8 cellular contexts compared by ENCODE assay signal in genomic region chr20:44209691-44210421, GRCh38. TPM values are rescaled to one million over a fixed set of nuclear protein-coding genes. Genes with fewer than 3 reads are reported as not detected.
DNase-seq lines count a peak whose midpoint lies in the region; ATAC-seq and TF ChIP-seq lines count a peak whose summit lies in the region.

No MANE protein-coding gene starts in this region.

- TSS peak; percentile 42 for BruUV-seq in A673 (replicated peaks; lab: Mats Ljungman, UMichigan)

- H3K4me1 Mint-ChIP-seq in central memory CD8-positive, alpha-beta T cell, result peaks cover 49% of the 10 kb centered on the region

- POLR2A ChIA-PET in A673 (lab: Charles Lee; ENCODE audit: low non-redundant PET), result no interaction called here

- H3K27me3 Mint-ChIP-seq in central memory CD8-positive, alpha-beta T cell, result no peaks in the 10 kb centered on the region

- H3K9me2 ChIP-seq in OCI-LY1 (ENCODE audit: low read depth, low read length), result no peaks in the 10 kb centered on the region

- H4K20me1 ChIP-seq in OCI-LY1 (ENCODE audit: insufficient read depth, low read length), result 0 out of 2 replicates have a peak, but pooled peaks cover 3% of the 10 kb centered on the region

- H3K4me2 ChIP-seq in OCI-LY1 (ENCODE audit: low read length), result peak overlapping the region; percentile 81

- no peak for TF ChIP-seq POLR2A in right lobe of liver (IDR thresholded peaks at IDR 0.05)

- ATAC-seq in GM18867 (IDR thresholded peaks at IDR 0.05; ENCODE audit: unreplicated experiment) (peak; percentile 5), right lobe of liver (peak; percentile 1 to 2 (median 2))
- no peak for ATAC-seq in central memory CD8-positive, alpha-beta T cell (replicated peaks; ENCODE audit: extremely low read depth, poor library complexity, severe bottlenecking)

- no peak for TF ChIP-seq CTCF in A673 (conservative IDR thresholded peaks at IDR 0.05; ENCODE audit: low read depth, low read length)
- no peak for TF ChIP-seq CTCF in OCI-LY1 (IDR thresholded peaks at IDR 0.05; ENCODE audit: low read length)
- TF ChIP-seq CTCF in right lobe of liver (IDR thresholded peaks at IDR 0.05), result no peak

- peaks cover 30% of the 10 kb centered on the region for H3K36me3 Mint-ChIP-seq in central memory CD8-positive, alpha-beta T cell (ENCODE audit: insufficient read depth)

- intact Hi-C loops in A673 (cut with micrococcal nuclease; ENCODE audit: unreplicated experiment) (loop anchor here (10.0 kb wide), 1 partner anchor 525 kb away; no protein-coding TSS in a partner anchor), right lobe of liver (cut with DNase I) (loop anchor here in 1 of 2 donors (10.0 kb wide), 1 partner anchor 275 kb away; no protein-coding TSS in a partner anchor)

- peak overlapping the region; percentile 96 for H3K4me3 Mint-ChIP-seq in central memory CD8-positive, alpha-beta T cell

- under 1% methylated on average over 32 of the region's 32 CpGs for WGBS in right lobe of liver (ENCODE audit: insufficient coverage, low coverage, low lambda C conversion rate, missing lambda C conversion rate)
- WGBS in thymus, result 1% methylated on average over 32 of the region's 32 CpGs

- H3K9ac ChIP-seq in OCI-LY1 (ENCODE audit: low read length), result peak overlapping the region; percentile 85

- DNase-seq in A673 (ENCODE audit: low spot score), result peak; percentile 27
- DNase-seq in central memory CD8-positive, alpha-beta T cell (ENCODE audit: low spot score in 2 of 2), result no peak
- DNase-seq in right lobe of liver, result no peak
- no peak for DNase-seq in effector CD4-positive, alpha-beta T cell
- no peak for DNase-seq in GDM1 (lab: John Stamatoyannopoulos, UW)

- peak overlapping the region; percentile 100 for H3K27ac Mint-ChIP-seq in central memory CD8-positive, alpha-beta T cell (ENCODE audit: low read depth)

- no peaks in the 10 kb centered on the region for H3K9me3 Mint-ChIP-seq in central memory CD8-positive, alpha-beta T cell

- H3K9me3 ChIP-seq in A673 (ENCODE audit: low read depth, low read length, poor library complexity, severe bottlenecking) (no peaks in the 10 kb centered on the region), OCI-LY1 (ENCODE audit: low read length) (no peaks in the 10 kb centered on the region), right lobe of liver (no peaks in the 10 kb centered on the region), thymus (ENCODE audit: control insufficient read depth) (no peaks in the 10 kb centered on the region)

- CTCF ChIA-PET in A673 (lab: Charles Lee), result interaction anchor here (0.8 kb wide), 1 partner anchor 20 kb away, joined by 3 read pairs; no protein-coding TSS in a partner anchor

- H3K27me3 ChIP-seq in A673 (replicated peaks; ENCODE audit: insufficient read depth, low read depth, low read length, poor library complexity), result no peaks in the 10 kb centered on the region
- no peaks in the 10 kb centered on the region for H3K27me3 ChIP-seq in OCI-LY1 (ENCODE audit: insufficient read depth, low read length)
- H3K27me3 ChIP-seq in right lobe of liver, result no peaks in the 10 kb centered on the region
- no peaks in the 10 kb centered on the region for H3K27me3 ChIP-seq in thymus (ENCODE audit: control insufficient read depth, insufficient read depth)

- H3K27ac ChIP-seq in A673 (ENCODE audit: low read depth, low read length, poor library complexity, severe bottlenecking), result peak overlapping the region; percentile 94
- H3K27ac ChIP-seq in OCI-LY1 (ENCODE audit: low read depth, low read length, poor library complexity, severe bottlenecking), result peak overlapping the region; percentile 25
- H3K27ac ChIP-seq in right lobe of liver, result peak overlapping the region; percentile 94 to 97 (median 96)
- peak overlapping the region; percentile 91 for H3K27ac ChIP-seq in thymus (ENCODE audit: low read depth)

- H3K4me1 ChIP-seq in A673 (ENCODE audit: insufficient read depth, low read length, poor library complexity, severe bottlenecking) (peaks cover 20% of the 10 kb centered on the region), OCI-LY1 (ENCODE audit: insufficient read depth, low read length, severe bottlenecking) (peaks cover 39% of the 10 kb centered on the region), right lobe of liver (peaks cover 0 to 47% (median 9%) of the 10 kb centered on the region in 4 donors), thymus (ENCODE audit: control insufficient read depth, insufficient read depth, low read length) (peaks cover 15% of the 10 kb centered on the region)

- H3K79me2 ChIP-seq in OCI-LY1 (ENCODE audit: insufficient read depth, low read length), result peaks cover 32% of the 10 kb centered on the region

- peaks cover 14% of the 10 kb centered on the region for H3K36me3 ChIP-seq in A673 (ENCODE audit: insufficient read depth, low read length, poor library complexity, severe bottlenecking)
- peaks cover 11% of the 10 kb centered on the region; the same call in 1 of the 2 replicates for H3K36me3 ChIP-seq in OCI-LY1 (ENCODE audit: insufficient read depth, low read length)
- peaks cover 0 to 7% (median 0%) of the 10 kb centered on the region in 4 donors for H3K36me3 ChIP-seq in right lobe of liver
- H3K36me3 ChIP-seq in thymus (ENCODE audit: control insufficient read depth, insufficient read depth), result peaks cover 11% of the 10 kb centered on the region

- H3F3A ChIP-seq in OCI-LY1 (ENCODE audit: insufficient read depth, low read length), result no peaks in the 10 kb centered on the region

- H3K4me3 ChIP-seq in A673 (ENCODE audit: low read depth, low read length, poor library complexity, severe bottlenecking) (peak overlapping the region; percentile 95), OCI-LY1 (ENCODE audit: low read depth, low read length, poor library complexity, severe bottlenecking) (peak overlapping the region; percentile 84), right lobe of liver (peak overlapping the region; percentile 76 to 94 (median 89)), thymus (ENCODE audit: low read length) (peak overlapping the region; percentile 73)

- H2AFZ ChIP-seq in OCI-LY1 (ENCODE audit: low read length), result no peak overlapping the region

RNA-seq across cellular contexts. Expression of gene OSER1, which starts 0.7 kb away (rescaled TPM):
- 40.7 and 50.5 TPM in 2 replicates for total RNA-seq in A673 (2021)
- total RNA-seq in right lobe of liver, result 10 to 100 TPM; 13.0 to 20.4 (median 17.3) TPM
- 56.7 TPM for polyA plus RNA-seq in thymus

RNA-seq across cellular contexts. Expression of gene JPH2, which starts 22.9 kb away (rescaled TPM):
- total RNA-seq in A673 (2021), result 1.0 and 1.1 TPM in 2 replicates
- total RNA-seq in right lobe of liver, result under 1 TPM in 5 of 6 experiments, not detected in 1; 0.09 to 0.31 (median 0.10) TPM
- polyA plus RNA-seq in thymus, result 2.0 TPM

RNA-seq across cellular contexts. Expression of gene GDAP1L1, which starts 37.3 kb away (rescaled TPM):
- total RNA-seq in A673 (2021) (0.54 and 0.68 TPM in 2 replicates), right lobe of liver (not detected)
- polyA plus RNA-seq in thymus, result 0.09 TPM

Comparison
In these comparisons a context has a peak if more than half of its experiments do, and no peak if none do; other contexts are left out.
1. H3K27ac ChIP-seq: peak in every context shown above with its lines; median percentile 96 in right lobe of liver; 94 in A673; 91 in thymus; 25 in OCI-LY1.